In the genomic region with DNA sequence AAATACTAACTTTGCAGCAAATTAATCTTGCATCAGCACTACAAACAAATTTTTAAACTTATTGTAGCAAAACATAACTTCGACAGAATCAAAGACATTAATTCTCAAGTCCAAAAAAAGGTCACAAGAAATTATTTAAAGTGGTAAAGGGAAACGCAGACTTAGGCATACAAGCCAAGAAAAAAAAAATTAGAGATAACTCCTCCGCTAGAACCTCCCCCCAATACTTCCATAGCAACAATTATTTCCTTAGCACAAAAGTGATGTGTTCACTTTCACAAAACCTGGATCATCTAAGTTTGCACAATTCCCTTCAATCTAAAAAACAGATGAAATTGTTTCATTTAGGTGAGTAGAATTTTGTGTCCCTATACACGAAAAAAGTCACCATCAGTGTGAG, we compare ENCODE assay signal across 8 cellular contexts. TPM values are rescaled to one million over a fixed set of nuclear protein-coding genes. Genes with fewer than 3 reads are reported as not detected.
DNase-seq lines count a peak whose midpoint lies in the region; FAIRE-seq and TF ChIP-seq lines count a peak whose summit lies in the region.
"Had no signal": no experiment of that assay in that cellular context is flagged by ENCODE, and none has a peak within 500 bp of the region (broad histone marks: within the 10 kb centered on the region; RNA-seq: fewer than 3 reads in every experiment).

No MANE protein-coding gene starts in this region.

- intact Hi-C loops in spleen (cut with DNase I; ENCODE audit: low total_unique reads): no loop called here

- H3K4me1 ChIP-seq in iPS DF 6.9 (ENCODE audit: control insufficient read depth, insufficient read depth, low read length) (no peaks in the 10 kb centered on the region), spleen (peaks cover 12 to 54% (median 35%) of the 10 kb centered on the region in 6 donors)

- DNase-seq in H7 (no peak), iPS DF 6.9 (ENCODE audit: low read depth, low spot score) (no peak), spleen (no peak), RCC 7860 (ENCODE audit: low spot score) (no peak), RWPE1 (ENCODE audit: low spot score) (no peak)
- DNase-seq in activated CD4-positive, alpha-beta T cell treated with anti-CD3 and anti-CD28 coated beads for 48 hours: no peak

- TF ChIP-seq CTCF in WI38 (IDR thresholded peaks at IDR 0.05; ENCODE audit: low read depth, low read length): no peak
- TF ChIP-seq CTCF in spleen (IDR thresholded peaks at IDR 0.05 in 8 of 11, conservative IDR thresholded peaks at IDR 0.05 in 3 of 11): no peak
- TF ChIP-seq CTCF in RWPE1 (conservative IDR thresholded peaks at IDR 0.05; ENCODE audit: low read depth): no peak

- POLR2A ChIA-PET in RWPE1 (lab: Yijun Ruan, JAX; ENCODE audit: low non-redundant PET): no interaction called here

- FAIRE-seq in RCC 7860 (lab: Jason Lieb, UNC): no peak
- FAIRE-seq: endometrium had no signal

- CTCF ChIA-PET in RWPE1 (lab: Yijun Ruan, JAX): no interaction called here

- H3K36me3 ChIP-seq in H7 (replicated peaks; ENCODE audit: control insufficient read depth, insufficient read depth, low read length): peaks cover 2% of the 10 kb centered on the region; the same call in 1 of the 2 replicates
- H3K36me3 ChIP-seq in iPS DF 6.9 (ENCODE audit: control insufficient read depth, insufficient read depth, low read length): no peaks in the 10 kb centered on the region
- peaks cover 0 to 19% (median 0%) of the 10 kb centered on the region in 6 donors for H3K36me3 ChIP-seq in spleen

- H3K27me3 ChIP-seq in H7 (ENCODE audit: control insufficient read depth, insufficient read depth, low read length): no peaks in the 10 kb centered on the region
- H3K27me3 ChIP-seq in iPS DF 6.9 (ENCODE audit: control insufficient read depth, insufficient read depth, low read length): no peaks in the 10 kb centered on the region
- no peaks in the 10 kb centered on the region for H3K27me3 ChIP-seq in spleen (replicated peaks in 1 of 7)

- H3K27ac ChIP-seq in iPS DF 6.9 (ENCODE audit: low read length): no peak overlapping the region
- H3K27ac ChIP-seq in spleen: peak overlapping the region in 4 of 8 donors; percentile 97 to 99 (median 98)
- H3K27ac ChIP-seq in RWPE1: no peak overlapping the region; the same call in 1 of the 2 replicates

- no CpG with 5 or more reads among the region's 4 CpGs for WGBS in iPS DF 6.9 (ENCODE audit: insufficient coverage, insufficient read length)
- 9 to 13% (median 9%) methylated on average over 4 of the region's 4 CpGs for WGBS in spleen, 5 donors

- peak overlapping the region; percentile 98 for H3K4me3 ChIP-seq in H7 (ENCODE audit: insufficient read depth, low read depth, low read length)
- peak overlapping the region; percentile 88 for H3K4me3 ChIP-seq in WI38 (ENCODE audit: low read depth, low read length)
- peak overlapping the region; percentile 83; the same call in 1 of the 2 replicates for H3K4me3 ChIP-seq in iPS DF 6.9 (ENCODE audit: low read length)
- H3K4me3 ChIP-seq in spleen: peak overlapping the region in 7 of 8 donors; percentile 90 to 100 (median 98)

- H3K9me3 ChIP-seq in iPS DF 6.9 (ENCODE audit: control insufficient read depth, insufficient read depth, low read length): no peaks in the 10 kb centered on the region
- no peaks in the 10 kb centered on the region for H3K9me3 ChIP-seq in spleen

- TF ChIP-seq POLR2A in spleen (IDR thresholded peaks at IDR 0.05): no peak

RNA-seq across cellular contexts. Expression of a gene that starts 1.1 kb away (rescaled TPM):
- 47.3 and 64.3 TPM in 2 replicates for total RNA-seq in H7 (2014; rRNA removed; shearing (Covaris generic))
- 10 to 100 TPM; 49.9 to 84.9 (median 59.2) TPM for total RNA-seq in spleen
- 10 to 100 TPM in 2 of 3 donors, 1 to 10 TPM in 1; 8.2 to 11.6 (median 10.8) TPM for polyA plus RNA-seq in spleen
